In genomic region chr19:16334421-16334820, GRCh38 we compare ENCODE assay signal across 24 cellular contexts.
"Had no signal": no experiment of that assay in that cellular context is flagged by ENCODE, and none has a peak within 500 bp of the region (broad histone marks: within the 10 kb centered on the region; RNA-seq: fewer than 3 reads in every experiment).

No MANE protein-coding gene starts in this region.

- ATAC-seq: body of pancreas; heart left ventricle; left colon; right cardiac atrium; stimulated activated naive CD8-positive, alpha-beta T cell treated with anti-CD3 and anti-CD28 coated beads, Interleukin-15, amount 100 ng/mL, for 72 hours had no signal

- H3K4me1 ChIP-seq: body of pancreas had no signal

- H3K27me3 ChIP-seq: body of pancreas, heart left ventricle, testis, upper lobe of left lung had no signal

- H3K27ac ChIP-seq: body of pancreas, SK-N-MC, testis, VCaP had no signal

- H3K4me3 Mint-ChIP-seq: activated CD4-positive, alpha-beta memory T cell treated with anti-CD3 and anti-CD28 coated beads, Interleukin-2, amount 10 ng/mL, durations not matched to agents 7 days and 5 days; activated naive CD8-positive, alpha-beta T cell; stimulated activated naive CD8-positive, alpha-beta T cell treated with anti-CD3 and anti-CD28 coated beads, Interleukin-15, amount 100 ng/mL, for 72 hours had no signal

- H3K9me3 Mint-ChIP-seq: activated CD4-positive, alpha-beta memory T cell treated with anti-CD3 and anti-CD28 coated beads, Interleukin-2, amount 10 ng/mL, durations not matched to agents 7 days and 5 days; stimulated activated naive CD8-positive, alpha-beta T cell treated with anti-CD3 and anti-CD28 coated beads, Interleukin-15, amount 100 ng/mL, for 72 hours had no signal

- H3K4me3 ChIP-seq: body of pancreas, heart left ventricle, SK-N-MC, testis, upper lobe of left lung had no signal

- DNase-seq: activated CD4-positive, alpha-beta memory T cell treated with anti-CD3 and anti-CD28 coated beads, Interleukin-2, amount 10 ng/mL, durations not matched to agents 7 days and 5 days; activated gamma-delta T cell treated with Interleukin-2 at 50 U/mL for 16 hours; activated T-cell treated with anti-CD3 and anti-CD28 coated beads, Interleukin-2, amount 50 U/mL, for 48 hours; amygdala; body of pancreas; caudate nucleus; cortex of kidney; effector CD8-positive, alpha-beta T cell; heart left ventricle; left colon; mammary epithelial cell; naive B cell; nucleus accumbens; right cardiac atrium; small intestine; stimulated activated CD4-positive, alpha-beta T cell treated with anti-CD3 and anti-CD28 coated beads, Interleukin-4, amount 100 ng/mL, for 4 hours; stimulated activated CD8-positive, alpha-beta memory T cell treated with anti-CD3 and anti-CD28 coated beads, Interleukin-4, amount 100 ng/mL, for 48 hours; stimulated activated naive CD8-positive, alpha-beta T cell treated with anti-CD3 and anti-CD28 coated beads, Interleukin-15, amount 100 ng/mL, for 72 hours; testis; upper lobe of left lung had no signal

- H3K36me3 Mint-ChIP-seq: naive B cell had no signal

- H3K27ac Mint-ChIP-seq: activated CD4-positive, alpha-beta memory T cell treated with anti-CD3 and anti-CD28 coated beads, Interleukin-2, amount 10 ng/mL, durations not matched to agents 7 days and 5 days; activated naive CD8-positive, alpha-beta T cell; progenitor cell of endocrine pancreas; stimulated activated naive CD8-positive, alpha-beta T cell treated with anti-CD3 and anti-CD28 coated beads, Interleukin-15, amount 100 ng/mL, for 72 hours had no signal

- H3K27me3 Mint-ChIP-seq: activated naive CD8-positive, alpha-beta T cell; naive B cell had no signal

- H3K9me3 ChIP-seq: body of pancreas, heart left ventricle, testis, upper lobe of left lung had no signal

- H3K36me3 ChIP-seq: heart left ventricle, upper lobe of left lung had no signal
